In genomic region chr11:134068829-134069425, GRCh38 we compare ENCODE assay signal across 8 cellular contexts. TPM values are rescaled to one million over a fixed set of nuclear protein-coding genes. Genes with fewer than 3 reads are reported as not detected.
DNase-seq lines count a peak whose midpoint lies in the region; ATAC-seq and TF ChIP-seq lines count a peak whose summit lies in the region.

Gene JAM3 (plus strand): TSS chr11:134069072. CDS start chr11:134069084, 12 bp downstream.

- peak; percentile 94 for ATAC-seq in HG02678 (IDR thresholded peaks at IDR 0.05; ENCODE audit: unreplicated experiment)

- intact Hi-C loops in sigmoid colon (cut with DNase I) = loop anchor here (2.0 kb wide), 2 partner anchors 18 to 52 kb away; no protein-coding TSS in a partner anchor

- no peak within 1 kb of the TSS for H3K9ac ChIP-seq in iPS-15b (ENCODE audit: low read depth, low read length)

- TF ChIP-seq POLR2A in sigmoid colon (IDR thresholded peaks at IDR 0.05) = peak; percentile 58 to 79

- no peaks in the 10 kb centered on the region for H3K9me3 ChIP-seq in WERI-Rb-1 (ENCODE audit: severe bottlenecking)
- no peaks in the 10 kb centered on the region for H3K9me3 ChIP-seq in iPS-15b (ENCODE audit: control insufficient read depth, insufficient read depth, low read length)
- H3K9me3 ChIP-seq in sigmoid colon = no peaks in the 10 kb centered on the region

- no peak for TF ChIP-seq EP300 in sigmoid colon (IDR thresholded peaks at IDR 0.05)

- H3K4me3 ChIP-seq in GM08714 (ENCODE audit: low read length) (peak within 1 kb of the TSS; percentile 46; the same call in 1 of the 2 replicates), WERI-Rb-1 (ENCODE audit: low read depth, low read length) (peak within 1 kb of the TSS; percentile 53), iPS-15b (ENCODE audit: low read depth, low read length) (peak within 1 kb of the TSS; percentile 67), sigmoid colon (peak within 1 kb of the TSS; percentile 65 to 81 (median 72))

- H3K36me3 ChIP-seq in WERI-Rb-1 = peaks cover 4% of the 10 kb centered on the region
- H3K36me3 ChIP-seq in iPS-15b (ENCODE audit: control insufficient read depth, insufficient read depth, low read length) = no peaks in the 10 kb centered on the region
- H3K36me3 ChIP-seq in sigmoid colon = no peaks in the 10 kb centered on the region

- no peak for TF ChIP-seq CTCF in WERI-Rb-1 (IDR thresholded peaks at IDR 0.05; ENCODE audit: low read depth, low read length)
- TF ChIP-seq CTCF in sigmoid colon (IDR thresholded peaks at IDR 0.05) = no peak

- peak within 1 kb of the TSS; percentile 89 for H3K27ac ChIP-seq in WERI-Rb-1
- H3K27ac ChIP-seq in sigmoid colon = peak within 1 kb of the TSS; percentile 88 to 93 (median 90)

- H3K4me1 ChIP-seq in iPS-15b (ENCODE audit: control insufficient read depth, insufficient read depth, low read length) (peaks cover 4% of the 10 kb centered on the region), sigmoid colon (peaks cover 0 to 27% (median 13%) of the 10 kb centered on the region in 4 donors)

- DNase-seq in NCI-H1694 (lab: John Stamatoyannopoulos, UW) (peak; percentile 21), WERI-Rb-1 (peak; percentile 98), brain pericyte (ENCODE audit: low read depth, low spot score) (peak; percentile 77), sigmoid colon (peak; percentile 97), LoVo (ENCODE audit: low spot score) (no peak)

- WGBS in sigmoid colon, 2 donors = 1 to 4% methylated on average over 57 of the region's 57 CpGs

- H3K27me3 ChIP-seq in WERI-Rb-1 (ENCODE audit: insufficient read depth, low read depth, severe bottlenecking) = no peaks in the 10 kb centered on the region
- peaks cover 11% of the 10 kb centered on the region for H3K27me3 ChIP-seq in iPS-15b (ENCODE audit: control insufficient read depth, insufficient read depth, low read length)
- no peaks in the 10 kb centered on the region for H3K27me3 ChIP-seq in sigmoid colon

RNA-seq across cellular contexts. Expression of gene JAM3, which starts in this region (rescaled TPM):
- 100 to 1,000 TPM in 1 of 4 donors, 10 to 100 TPM in 3; 69.4 to 125 (median 82.0) TPM for total RNA-seq in sigmoid colon
- polyA plus RNA-seq in sigmoid colon = 1 to 10 TPM in 2 of 3 donors, under 1 TPM in 1; 0.69 to 7.5 (median 3.0) TPM
